Comparison of ENCODE assay signal across 1 cellular context in the genomic region with DNA sequence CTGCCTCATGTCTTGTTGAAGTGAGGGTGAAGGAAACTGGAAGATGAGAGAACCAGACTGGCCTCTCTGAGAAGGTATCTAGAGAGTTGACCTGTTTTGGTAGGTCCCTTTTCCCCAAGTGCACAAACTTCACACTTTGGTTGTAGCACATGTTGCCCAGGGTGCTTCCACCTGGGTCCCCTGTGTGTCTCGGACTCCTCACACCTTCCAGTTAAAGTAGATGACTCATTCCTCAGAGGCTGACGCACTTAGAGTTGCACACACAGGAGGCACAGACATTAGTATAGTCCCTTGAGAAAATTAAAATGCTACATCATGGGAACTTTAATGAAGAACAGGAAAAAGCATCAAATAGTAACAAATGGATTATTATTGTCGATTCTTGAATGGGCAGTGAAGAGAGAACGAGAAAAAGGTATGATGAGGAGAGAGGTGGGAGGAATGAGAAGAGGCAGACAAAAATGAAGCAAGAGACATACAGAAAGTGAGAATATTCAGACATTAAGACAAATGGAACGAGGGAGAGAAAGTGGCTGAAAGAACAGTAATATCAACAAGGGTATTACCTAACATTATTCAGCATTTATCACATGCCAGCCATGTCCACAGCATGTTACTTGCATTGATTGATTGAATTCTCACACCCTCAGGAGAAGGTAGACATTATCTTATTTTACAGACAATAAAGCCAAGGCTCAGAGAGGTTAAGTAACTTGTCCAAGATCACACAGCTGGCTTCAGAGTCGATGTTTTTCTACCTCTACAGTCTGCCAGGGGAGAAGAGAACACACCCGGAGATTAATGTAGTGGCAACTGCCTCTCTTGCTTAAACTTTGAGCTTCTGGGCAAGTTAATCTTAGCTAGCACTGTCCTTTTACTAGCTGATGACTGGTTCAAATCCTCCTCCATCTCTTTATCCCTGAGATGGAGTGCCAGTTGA.
TF ChIP-seq lines count a peak whose summit lies in the region.

No MANE protein-coding gene starts in this region.

TF ChIP-seq in SK-N-SH, 30 proteins besides CTCF, POLR2A, EP300 and RAD21 (continued from another document):
- TF ChIP-seq, protein P1, sequence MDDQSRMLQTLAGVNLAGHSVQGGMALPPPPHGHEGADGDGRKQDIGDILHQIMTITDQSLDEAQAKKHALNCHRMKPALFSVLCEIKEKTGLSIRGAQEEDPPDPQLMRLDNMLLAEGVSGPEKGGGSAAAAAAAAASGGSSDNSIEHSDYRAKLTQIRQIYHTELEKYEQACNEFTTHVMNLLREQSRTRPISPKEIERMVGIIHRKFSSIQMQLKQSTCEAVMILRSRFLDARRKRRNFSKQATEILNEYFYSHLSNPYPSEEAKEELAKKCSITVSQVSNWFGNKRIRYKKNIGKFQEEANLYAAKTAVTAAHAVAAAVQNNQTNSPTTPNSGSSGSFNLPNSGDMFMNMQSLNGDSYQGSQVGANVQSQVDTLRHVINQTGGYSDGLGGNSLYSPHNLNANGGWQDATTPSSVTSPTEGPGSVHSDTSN (IDR thresholded peaks at IDR 0.05) = no peak
- TF ChIP-seq REST (IDR thresholded peaks at IDR 0.05; ENCODE audit: low read depth, low read length) = no peak
- no peak for TF ChIP-seq FOXM1 (IDR thresholded peaks at IDR 0.05; ENCODE audit: low read depth)
- no peak for TF ChIP-seq RCOR1 (IDR thresholded peaks at IDR 0.05; ENCODE audit: low read length)
- TF ChIP-seq ELF1 (IDR thresholded peaks at IDR 0.05) = no peak
- TF ChIP-seq GABPA (IDR thresholded peaks at IDR 0.05; ENCODE audit: low read depth) = no peak
